Comparison of ENCODE assay signal across 3 cellular contexts in genomic region chr7:64266341-64266919, GRCh38.
TF ChIP-seq lines count a peak whose summit lies in the region.

No MANE protein-coding gene starts in this region.

TF ChIP-seq in HCT116, 20 proteins besides CTCF, POLR2A, EP300 and RAD21:
- peak; percentile 69 for TF ChIP-seq ZNF274 (IDR thresholded peaks at IDR 0.05; ENCODE audit: low read depth, low read length)
- no peak for TF ChIP-seq TCF7L2 (IDR thresholded peaks at IDR 0.05; ENCODE audit: borderline replicate concordance, extremely low read depth, insufficient read depth, insufficient read length)

TF ChIP-seq in HEK293, 187 proteins besides CTCF, POLR2A, EP300 and RAD21:
- no peak for TF ChIP-seq ZNF37A (tag by site-specific recombination; IDR thresholded peaks at IDR 0.05)
- TF ChIP-seq ZNF510 (tag by site-specific recombination; IDR thresholded peaks at IDR 0.05; ENCODE audit: insufficient replicate concordance) = no peak
- TF ChIP-seq YY1 (tag by site-specific recombination; IDR thresholded peaks at IDR 0.05) = no peak
- TF ChIP-seq ZNF274 (IDR thresholded peaks at IDR 0.05; ENCODE audit: low read length) = no peak
- TF ChIP-seq ZNF274 (tag by site-specific recombination; IDR thresholded peaks at IDR 0.05; ENCODE audit: borderline replicate concordance) = peak; percentile 74; the same call in 1 of the 2 replicates
- no peak for TF ChIP-seq ZNF777 (tag by site-specific recombination; IDR thresholded peaks at IDR 0.05; ENCODE audit: borderline replicate concordance)
- TF ChIP-seq SETDB1 (IDR thresholded peaks at IDR 0.05; ENCODE audit: insufficient read length, low read length) = peak; percentile 57

TF ChIP-seq in H1, 55 proteins besides CTCF, POLR2A, EP300 and RAD21:
- no peak for TF ChIP-seq CREB1 (IDR thresholded peaks at IDR 0.05)
- peak; percentile 94 for TF ChIP-seq ZNF274 (IDR thresholded peaks at IDR 0.05; ENCODE audit: borderline replicate concordance, extremely low read depth, low read length)
TF ChIP-seq in H1: peak in this region for 1.
